19 cellular contexts compared by ENCODE assay signal in the genomic region with DNA sequence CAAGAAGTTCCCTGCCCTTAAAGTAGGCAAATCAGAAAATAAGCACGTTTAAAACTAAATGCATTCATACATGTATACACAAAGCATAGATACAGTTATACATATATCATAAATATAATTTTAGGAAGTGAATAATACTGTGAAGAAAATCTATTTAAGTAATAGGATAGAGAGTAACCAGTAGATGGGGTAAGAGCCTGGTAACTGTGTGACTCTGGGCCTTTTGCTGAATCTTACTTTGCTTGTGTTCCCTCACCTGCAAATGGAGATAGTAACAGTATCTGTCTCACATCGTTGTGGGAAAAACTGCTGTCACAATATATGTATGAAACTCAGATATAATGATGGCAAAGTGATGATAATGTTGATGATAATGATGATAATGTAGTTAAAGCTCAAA. TPM values are rescaled to one million over a fixed set of nuclear protein-coding genes. Genes with fewer than 3 reads are reported as not detected.
DNase-seq lines count a peak whose midpoint lies in the region; ATAC-seq and TF ChIP-seq lines count a peak whose summit lies in the region.
"Had no signal": no experiment of that assay in that cellular context is flagged by ENCODE, and none has a peak within 500 bp of the region (broad histone marks: within the 10 kb centered on the region; RNA-seq: fewer than 3 reads in every experiment).

No MANE protein-coding gene starts in this region.

- H3K36me3 ChIP-seq in H7 (replicated peaks; ENCODE audit: control insufficient read depth, insufficient read depth, low read length), result no peaks in the 10 kb centered on the region
- no peaks in the 10 kb centered on the region for H3K36me3 ChIP-seq in WERI-Rb-1
- H3K36me3 ChIP-seq in neutrophil, result no peaks in the 10 kb centered on the region
- no peaks in the 10 kb centered on the region for H3K36me3 ChIP-seq in suprapubic skin

- no peak for ATAC-seq in HG03045 (IDR thresholded peaks at IDR 0.05; ENCODE audit: unreplicated experiment)
- ATAC-seq: activated CD4-positive, CD25-positive, alpha-beta regulatory T cell treated with anti-CD3 and anti-CD28 coated beads, Interleukin-2, amount 50 U/mL, for 24 hours; activated naive CD4-positive, alpha-beta T cell treated with anti-CD3 and anti-CD28 coated beads, Interleukin-2, amount 50 U/mL, for 72 hours had no signal

- TF ChIP-seq CTCF in WERI-Rb-1 (IDR thresholded peaks at IDR 0.05; ENCODE audit: low read depth, low read length), result 0 out of 2 replicates have a peak, but pooled peaks have one; percentile 8
- no peak for TF ChIP-seq CTCF in neutrophil (IDR thresholded peaks at IDR 0.05)
- TF ChIP-seq CTCF in suprapubic skin (IDR thresholded peaks at IDR 0.05), result no peak

- H3K27ac ChIP-seq in WERI-Rb-1 (no peak overlapping the region), neutrophil (peak overlapping the region; percentile 20), suprapubic skin (no peak overlapping the region)
- H3K27ac ChIP-seq: coronary artery, epithelial cell of prostate had no signal

- peaks cover 22 to 35% of the 10 kb centered on the region in 2 experiments for H3K4me1 ChIP-seq in neutrophil (ENCODE audit: control insufficient read depth in 1 of 2, insufficient read depth in 1 of 2, low read depth in 1 of 2, low read length in 1 of 2)
- no peaks in the 10 kb centered on the region for H3K4me1 ChIP-seq in suprapubic skin

- H3K27me3 ChIP-seq in H7 (ENCODE audit: control insufficient read depth, insufficient read depth, low read length), result no peaks in the 10 kb centered on the region
- no peaks in the 10 kb centered on the region for H3K27me3 ChIP-seq in WERI-Rb-1 (ENCODE audit: insufficient read depth, low read depth, severe bottlenecking)
- no peaks in the 10 kb centered on the region for H3K27me3 ChIP-seq in neutrophil
- no peaks in the 10 kb centered on the region for H3K27me3 ChIP-seq in suprapubic skin

- 67% methylated on average over 2 of the region's 2 CpGs for WGBS in suprapubic skin

- no peaks in the 10 kb centered on the region for H3K9me3 ChIP-seq in WERI-Rb-1 (ENCODE audit: severe bottlenecking)
- H3K9me3 ChIP-seq in neutrophil, result no peaks in the 10 kb centered on the region
- H3K9me3 ChIP-seq in suprapubic skin, result no peaks in the 10 kb centered on the region

- no peak overlapping the region for H3K4me3 ChIP-seq in H7 (ENCODE audit: insufficient read depth, low read depth, low read length)
- H3K4me3 ChIP-seq in WERI-Rb-1 (ENCODE audit: low read depth, low read length), result no peak overlapping the region
- no peak overlapping the region for H3K4me3 ChIP-seq in neutrophil (ENCODE audit: low read depth in 1 of 2, low read length in 1 of 2)
- H3K4me3 ChIP-seq in suprapubic skin, result no peak overlapping the region
- H3K4me3 ChIP-seq: coronary artery had no signal

- no peak for TF ChIP-seq POLR2A in suprapubic skin (IDR thresholded peaks at IDR 0.05)

- no peak for TF ChIP-seq EP300 in suprapubic skin (IDR thresholded peaks at IDR 0.05)

- DNase-seq in H7 (peak; percentile 16), NOMO-1 treated with DMSO at 0.1 percent for 48 hours (lab: John Stamatoyannopoulos, UW; ENCODE audit: unreplicated experiment) (peak; percentile 71), WERI-Rb-1 (no peak), 8988T (no peak), suprapubic skin (ENCODE audit: low spot score in 2 of 2) (no peak)
- DNase-seq: GDM1, GOT3, NCI-H2029 treated with DMSO at 0.1 percent for 48 hours, NCI-H510A treated with DMSO at 0.1 percent for 48 hours, substantia nigra had no signal

RNA-seq across cellular contexts. Expression of a gene that starts 29.9 kb away (rescaled TPM):
- total RNA-seq in H7 (2014; rRNA removed; shearing (Covaris generic)), result not detected in 2 replicates
- 1 to 10 TPM in 2 of 4 donors, under 1 TPM in 1, not detected in 1; 0.32 to 1.5 (median 1.2) TPM for total RNA-seq in suprapubic skin
- total RNA-seq: activated CD8-positive, alpha-beta memory T cell treated with anti-CD3 and anti-CD28 coated beads for 36 hours; activated naive CD4-positive, alpha-beta T cell treated with anti-CD3 and anti-CD28 coated beads, Interleukin-2, amount 50 U/mL, for 72 hours; B cell; pulmonary artery endothelial cell had no signal

Comparison
In these comparisons a context has a peak if more than half of its experiments do, and no peak if none do; other contexts are left out.
1. DNase-seq: peak in H7 (single experiment) and NOMO-1 treated with DMSO at 0.1 percent for 48 hours (single experiment); none in WERI-Rb-1 (single experiment), 8988T (single experiment) and suprapubic skin (0 of 2).